In genomic region chr17:50271173-50271750, GRCh38 we compare ENCODE assay signal across 19 cellular contexts. TPM values are rescaled to one million over a fixed set of nuclear protein-coding genes. Genes with fewer than 3 reads are reported as not detected.
DNase-seq lines count a peak whose midpoint lies in the region; ATAC-seq, FAIRE-seq and TF ChIP-seq lines count a peak whose summit lies in the region.
"Had no signal": no experiment of that assay in that cellular context is flagged by ENCODE, and none has a peak within 500 bp of the region (broad histone marks: within the 10 kb centered on the region; RNA-seq: fewer than 3 reads in every experiment).

No MANE protein-coding gene starts in this region.

- no peak for TF ChIP-seq POLR2A in vagina (IDR thresholded peaks at IDR 0.05)

- H3K4me1 Mint-ChIP-seq in nephron progenitor cell = peaks cover 73% of the 10 kb centered on the region

- DNase-seq in cardiac septum (ENCODE audit: low spot score) (peak; percentile 29), heart right ventricle (no peak), ecto neural progenitor cell (ENCODE audit: low spot score) (peak; percentile 38), nephron progenitor cell (no peak), vagina (ENCODE audit: extremely low spot score in 2 of 2) (no peak), frontal cortex (ENCODE audit: low spot score in 2 of 2) (no peak), COLO668 (lab: John Stamatoyannopoulos, UW; ENCODE audit: unreplicated experiment) (no peak)
- DNase-seq: activated CD4-positive, alpha-beta T cell treated with anti-CD3 and anti-CD28 coated beads for 48 hours; endodermal cell; GOT3; NCI-H1092; NK-92 treated with Interleukin-12 subunit alpha and Interleukin-12 subunit beta, amount 100 ng/mL, for 24 hours; stimulated activated CD4-positive, alpha-beta T cell treated with anti-CD3 and anti-CD28 coated beads, Interleukin-4, amount 100 ng/mL, for 1 hour had no signal

- H3K4me3 Mint-ChIP-seq in nephron progenitor cell = no peak overlapping the region
- H3K4me3 Mint-ChIP-seq: activated T-helper 1 cell treated with anti-CD3 and anti-CD28 coated beads, Interleukin-12 subunit alpha, Interleukin-12 subunit beta, Interleukin-2, Interleukin-4 antibody, amounts not matched to agents 30 ng/mL and 10 ng/mL and 1 ng/mL, durations not matched to agents 14 hours and 24 hours and 36 hours; endodermal cell had no signal

- H3K27ac Mint-ChIP-seq in nephron progenitor cell = peak overlapping the region; percentile 45
- H3K27ac Mint-ChIP-seq: activated T-helper 1 cell treated with anti-CD3 and anti-CD28 coated beads, Interleukin-12 subunit alpha, Interleukin-12 subunit beta, Interleukin-2, Interleukin-4 antibody, amounts not matched to agents 30 ng/mL and 10 ng/mL and 1 ng/mL, durations not matched to agents 14 hours and 24 hours and 36 hours; endodermal cell; IgD-negative memory B cell had no signal

- H3K9me3 Mint-ChIP-seq in nephron progenitor cell = no peaks in the 10 kb centered on the region
- H3K9me3 Mint-ChIP-seq: activated T-helper 1 cell treated with anti-CD3 and anti-CD28 coated beads, Interleukin-12 subunit alpha, Interleukin-12 subunit beta, Interleukin-2, Interleukin-4 antibody, amounts not matched to agents 30 ng/mL and 10 ng/mL and 1 ng/mL, durations not matched to agents 14 hours and 24 hours and 36 hours; endodermal cell; IgD-negative memory B cell had no signal

- H3K27me3 Mint-ChIP-seq in nephron progenitor cell (ENCODE audit: low read depth, poor library complexity) = peaks cover 22% of the 10 kb centered on the region

- no peaks in the 10 kb centered on the region for H3K36me3 Mint-ChIP-seq in nephron progenitor cell (ENCODE audit: low read depth)
- H3K36me3 Mint-ChIP-seq: IgD-negative memory B cell had no signal

- H3K4me3 ChIP-seq in heart right ventricle (no peak overlapping the region), vagina (no peak overlapping the region)
- H3K4me3 ChIP-seq: body of pancreas had no signal

- peak overlapping the region in 2 of 10 donors; percentile 36 to 58 for H3K27ac ChIP-seq in heart right ventricle
- H3K27ac ChIP-seq in vagina = peak overlapping the region; percentile 93
- H3K27ac ChIP-seq: body of pancreas had no signal

- H3K9me3 ChIP-seq in heart right ventricle (no peaks in the 10 kb centered on the region), vagina (no peaks in the 10 kb centered on the region)
- H3K9me3 ChIP-seq: body of pancreas had no signal

- WGBS in heart right ventricle, 2 donors = 81 to 86% methylated on average over 6 of the region's 6 CpGs

- TF ChIP-seq CTCF in heart right ventricle (IDR thresholded peaks at IDR 0.05) (no peak), nephron progenitor cell (IDR thresholded peaks at IDR 0.05) (no peak), vagina (IDR thresholded peaks at IDR 0.05) (no peak)

- FAIRE-seq in frontal cortex (lab: Jason Lieb, UNC) = no peak

- intact Hi-C loops in cardiac septum (cut with DNase I) = no loop called here
- intact Hi-C loops in heart right ventricle (cut with DNase I) = loop anchor here in 3 of 10 donors (2.0 to 5.0 kb wide), 2 partner anchors 69 to 70 kb away; partner anchors contain the start of gene COL1A1 (in 3 of the 3)
- intact Hi-C loops in vagina (cut with DNase I) = no loop called here

- peaks cover 0 to 45% (median 14%) of the 10 kb centered on the region in 9 donors for H3K4me1 ChIP-seq in heart right ventricle
- H3K4me1 ChIP-seq in vagina = peaks cover 70% of the 10 kb centered on the region

- H3K36me3 ChIP-seq in heart right ventricle (no peaks in the 10 kb centered on the region), vagina (no peaks in the 10 kb centered on the region)

- H3K27me3 ChIP-seq in heart right ventricle (peaks cover 0 to 33% (median 23%) of the 10 kb centered on the region in 7 donors), vagina (no peaks in the 10 kb centered on the region)

- ATAC-seq in heart right ventricle = no peak
- ATAC-seq in HG03571 (IDR thresholded peaks at IDR 0.05; ENCODE audit: unreplicated experiment) = no peak
- ATAC-seq: body of pancreas had no signal

RNA-seq across cellular contexts. Expression of gene TMEM92, which starts 3.0 kb away (rescaled TPM):
- not detected for total RNA-seq in cardiac septum
- not detected for total RNA-seq in heart right ventricle
- under 1 TPM in 1 of 2 donors, not detected in 1; 0.04 TPM for polyA plus RNA-seq in heart right ventricle
- total RNA-seq in vagina = 0.74 TPM
- not detected for total RNA-seq in frontal cortex
- total RNA-seq: body of pancreas, myocyte, Right ventricle myocardium inferior had no signal
- polyA plus RNA-seq: IgD-negative memory B cell had no signal

Comparison
In these comparisons a context has a peak if more than half of its experiments do, and no peak if none do; other contexts are left out.
1. DNase-seq: peak in cardiac septum (single experiment) and ecto neural progenitor cell (single experiment); none in heart right ventricle (0 of 2), nephron progenitor cell (single experiment), vagina (0 of 2), frontal cortex (0 of 2) and COLO668 (single experiment).